In genomic region chr19:39132344-39132969, GRCh38 we compare ENCODE assay signal across 1 cellular context.
TF ChIP-seq lines count a peak whose summit lies in the region.

No MANE protein-coding gene starts in this region.

TF ChIP-seq in SK-N-SH, 30 proteins besides CTCF, POLR2A, EP300 and RAD21:
- TF ChIP-seq NRF1 (IDR thresholded peaks at IDR 0.05; ENCODE audit: low read depth, low read length) (no peak), EZH2phosphoT487 (IDR thresholded peaks at IDR 0.05; ENCODE audit: borderline replicate concordance, low read depth) (no peak), MAX (IDR thresholded peaks at IDR 0.05; ENCODE audit: low read depth) (no peak), IRF3 (IDR thresholded peaks at IDR 0.05; ENCODE audit: low read depth, low read length) (no peak), JUND (IDR thresholded peaks at IDR 0.05) (no peak), GABPA (IDR thresholded peaks at IDR 0.05; ENCODE audit: low read depth) (no peak), TAF1 (IDR thresholded peaks at IDR 0.05; ENCODE audit: borderline replicate concordance, low read depth, low read length) (no peak), POLR2AphosphoS5 (IDR thresholded peaks at IDR 0.05; ENCODE audit: low read depth, low read length) (no peak), SMC3 (IDR thresholded peaks at IDR 0.05; ENCODE audit: low read depth, low read length) (no peak), RFX5 (IDR thresholded peaks at IDR 0.05; ENCODE audit: low read length) (no peak), RCOR1 (IDR thresholded peaks at IDR 0.05; ENCODE audit: low read length) (no peak), FOSL2 (IDR thresholded peaks at IDR 0.05; ENCODE audit: borderline replicate concordance, low read depth) (no peak), GATA2 (CRISPR knock-in tag; IDR thresholded peaks at IDR 0.05) (no peak), TCF12 (IDR thresholded peaks at IDR 0.05) (no peak), REST (IDR thresholded peaks at IDR 0.05; ENCODE audit: low read depth, low read length) (no peak), MXI1 (IDR thresholded peaks at IDR 0.05; ENCODE audit: low read depth, low read length) (no peak), PBX3 (IDR thresholded peaks at IDR 0.05) (no peak), RXRA (IDR thresholded peaks at IDR 0.05; ENCODE audit: borderline replicate concordance, low read depth) (no peak), MEF2A (IDR thresholded peaks at IDR 0.05; ENCODE audit: borderline replicate concordance, low read depth) (no peak), USF2 (IDR thresholded peaks at IDR 0.05; ENCODE audit: borderline replicate concordance, low read depth, low read length) (no peak)
